ENCODE assay signal across 9 cellular contexts in genomic region chr16:70432304-70432799, GRCh38. TPM values are rescaled to one million over a fixed set of nuclear protein-coding genes. Genes with fewer than 3 reads are reported as not detected.
DNase-seq lines count a peak whose midpoint lies in the region; ATAC-seq and TF ChIP-seq lines count a peak whose summit lies in the region.
"Had no signal": no experiment of that assay in that cellular context is flagged by ENCODE, and none has a peak within 500 bp of the region (broad histone marks: within the 10 kb centered on the region; RNA-seq: fewer than 3 reads in every experiment).

No MANE protein-coding gene starts in this region.

- no peak for ATAC-seq in stimulated activated naive B cell treated with anti-CD40 and anti-IgM and Interleukin-4, amounts not matched to agents 10 μg/mL and 1 μg/mL and 100 μg/mL, for 72 hours (replicated peaks)
- ATAC-seq in left colon: no peak

- WGBS in ovary, 3 donors: 36 to 51% (median 50%) methylated on average over 4 of the region's 4 CpGs

- intact Hi-C loops in ovary (cut with DNase I) (no loop called here), left colon (cut with DNase I, micrococcal nuclease) (no loop called here)

- H4K20me1 ChIP-seq in OCI-LY1 (ENCODE audit: insufficient read depth, low read length): no peaks in the 10 kb centered on the region

- H3K4me3 ChIP-seq in OCI-LY1 (ENCODE audit: low read depth, low read length, poor library complexity, severe bottlenecking) (peak overlapping the region; percentile 36), fibroblast of pulmonary artery (replicated peaks; ENCODE audit: low read depth, low read length) (peak overlapping the region; percentile 7), ovary (no peak overlapping the region)

- peaks cover 15% of the 10 kb centered on the region for H3F3A ChIP-seq in OCI-LY1 (ENCODE audit: insufficient read depth, low read length)

- peaks cover 14% of the 10 kb centered on the region for H3K36me3 Mint-ChIP-seq in HFFc6 (ENCODE audit: low read depth)
- H3K36me3 Mint-ChIP-seq in stimulated activated naive B cell treated with anti-CD40 and anti-IgM and Interleukin-4, amounts not matched to agents 10 μg/mL and 1 μg/mL and 100 μg/mL, for 72 hours: peaks cover 20 to 25% of the 10 kb centered on the region in 2 donors

- peak overlapping the region; percentile 72; the same call in 1 of the 2 replicates for H3K4me3 Mint-ChIP-seq in HFFc6
- peak overlapping the region; percentile 64 to 80 for H3K4me3 Mint-ChIP-seq in stimulated activated naive B cell treated with anti-CD40 and anti-IgM and Interleukin-4, amounts not matched to agents 10 μg/mL and 1 μg/mL and 100 μg/mL, for 72 hours
- H3K4me3 Mint-ChIP-seq: activated CD4-positive, alpha-beta memory T cell treated with anti-CD3 and anti-CD28 coated beads for 36 hours had no signal

- H3K27me3 ChIP-seq in OCI-LY1 (ENCODE audit: insufficient read depth, low read length) (no peaks in the 10 kb centered on the region), ovary (no peaks in the 10 kb centered on the region)

- peaks cover 3% of the 10 kb centered on the region; the same call in 1 of the 2 replicates for H3K79me2 ChIP-seq in OCI-LY1 (ENCODE audit: insufficient read depth, low read length)

- H3K9ac ChIP-seq in OCI-LY1 (ENCODE audit: low read length): peak overlapping the region; percentile 48; the same call in 1 of the 2 replicates

- peaks cover 86% of the 10 kb centered on the region for H3K4me1 ChIP-seq in OCI-LY1 (ENCODE audit: insufficient read depth, low read length, severe bottlenecking)
- H3K4me1 ChIP-seq in ovary (ENCODE audit: insufficient read depth): peaks cover 49% of the 10 kb centered on the region

- no peaks in the 10 kb centered on the region for H3K9me3 ChIP-seq in OCI-LY1 (ENCODE audit: low read length)
- H3K9me3 ChIP-seq in ovary: no peaks in the 10 kb centered on the region

- H3K27me3 Mint-ChIP-seq in HFFc6 (ENCODE audit: insufficient read depth): no peaks in the 10 kb centered on the region
- H3K27me3 Mint-ChIP-seq in stimulated activated naive B cell treated with anti-CD40 and anti-IgM and Interleukin-4, amounts not matched to agents 10 μg/mL and 1 μg/mL and 100 μg/mL, for 72 hours: no peaks in the 10 kb centered on the region
- H3K27me3 Mint-ChIP-seq: activated CD4-positive, alpha-beta memory T cell treated with anti-CD3 and anti-CD28 coated beads for 36 hours had no signal

- peak overlapping the region; percentile 82; the same call in 1 of the 2 replicates for H3K27ac Mint-ChIP-seq in HFFc6
- peak overlapping the region; percentile 84 for H3K27ac Mint-ChIP-seq in stimulated activated naive B cell treated with anti-CD40 and anti-IgM and Interleukin-4, amounts not matched to agents 10 μg/mL and 1 μg/mL and 100 μg/mL, for 72 hours

- H2AFZ ChIP-seq in OCI-LY1 (ENCODE audit: low read length): no peak overlapping the region

- H3K4me1 Mint-ChIP-seq in HFFc6 (ENCODE audit: low read depth): peaks cover 77% of the 10 kb centered on the region
- H3K4me1 Mint-ChIP-seq in stimulated activated naive B cell treated with anti-CD40 and anti-IgM and Interleukin-4, amounts not matched to agents 10 μg/mL and 1 μg/mL and 100 μg/mL, for 72 hours: peaks cover 66 to 89% of the 10 kb centered on the region in 2 donors

- no peak for TF ChIP-seq EP300 in ovary (IDR thresholded peaks at IDR 0.05)

- H3K27ac ChIP-seq in OCI-LY1 (ENCODE audit: low read depth, low read length, poor library complexity, severe bottlenecking) (peak overlapping the region; percentile 100), ovary (no peak overlapping the region)

- no peaks in the 10 kb centered on the region for H3K9me3 Mint-ChIP-seq in HFFc6
- H3K9me3 Mint-ChIP-seq in stimulated activated naive B cell treated with anti-CD40 and anti-IgM and Interleukin-4, amounts not matched to agents 10 μg/mL and 1 μg/mL and 100 μg/mL, for 72 hours: no peaks in the 10 kb centered on the region
- H3K9me3 Mint-ChIP-seq: activated CD4-positive, alpha-beta memory T cell treated with anti-CD3 and anti-CD28 coated beads for 36 hours had no signal

- H3K4me2 ChIP-seq in OCI-LY1 (ENCODE audit: low read length): peak overlapping the region; percentile 52

- TF ChIP-seq CTCF in HFFc6 (IDR thresholded peaks at IDR 0.05) (no peak), OCI-LY1 (IDR thresholded peaks at IDR 0.05; ENCODE audit: low read length) (no peak), fibroblast of pulmonary artery (IDR thresholded peaks at IDR 0.05; ENCODE audit: low read length, missing control alignments) (no peak), ovary (IDR thresholded peaks at IDR 0.05) (no peak)

- peaks cover 6% of the 10 kb centered on the region; the same call in 1 of the 2 replicates for H3K36me3 ChIP-seq in OCI-LY1 (ENCODE audit: insufficient read depth, low read length)
- no peaks in the 10 kb centered on the region for H3K36me3 ChIP-seq in ovary

- H3K9me2 ChIP-seq in OCI-LY1 (ENCODE audit: low read depth, low read length): no peaks in the 10 kb centered on the region

- DNase-seq in HFFc6: no peak
- DNase-seq in fibroblast of pulmonary artery (ENCODE audit: low read depth): peak; percentile 49
- no peak for DNase-seq in stimulated activated naive B cell treated with anti-CD40 and anti-IgM and Interleukin-4, amounts not matched to agents 10 μg/mL and 1 μg/mL and 100 μg/mL, for 72 hours
- DNase-seq in NCI-H1694 (lab: John Stamatoyannopoulos, UW): no peak
- no peak for DNase-seq in NCI-H2081 (lab: John Stamatoyannopoulos, UW)
- no peak for DNase-seq in ovary
- DNase-seq in left colon: no peak
- DNase-seq: activated CD4-positive, alpha-beta memory T cell treated with anti-CD3 and anti-CD28 coated beads for 36 hours had no signal

- no peak for TF ChIP-seq POLR2A in ovary (IDR thresholded peaks at IDR 0.05)

RNA-seq across cellular contexts. Expression of gene ST3GAL2, which starts 6.5 kb away (rescaled TPM):
- total RNA-seq in HFFc6 (2021; fragmentation: NEBNext Ultra II Directional; extraction: Animal tissue kit (Norgen Biotek cat#: 25700)): 10 to 100 TPM; 25.4 to 31.2 (median 26.3) TPM
- total RNA-seq in ovary: 10 to 100 TPM; 12.3 to 49.7 (median 25.0) TPM
- polyA plus RNA-seq in ovary: 10 to 100 TPM in 1 of 2 donors, 1 to 10 TPM in 1; 6.2 to 13.4 TPM
- total RNA-seq in left colon: 1 to 10 TPM; 6.0 to 8.7 TPM

RNA-seq across cellular contexts. Expression of gene FCSK, which starts 22.0 kb away (rescaled TPM):
- 1 to 10 TPM; 5.1 to 7.1 (median 6.1) TPM for total RNA-seq in HFFc6 (2021; fragmentation: NEBNext Ultra II Directional; extraction: Animal tissue kit (Norgen Biotek cat#: 25700))
- total RNA-seq in ovary (10 to 100 TPM; 15.0 to 29.4 (median 20.4) TPM), left colon (10 to 100 TPM; 36.5 to 48.8 TPM)
- polyA plus RNA-seq in ovary: 10 to 100 TPM in 1 of 2 donors, 1 to 10 TPM in 1; 5.1 to 11.8 TPM
